In the genomic region with DNA sequence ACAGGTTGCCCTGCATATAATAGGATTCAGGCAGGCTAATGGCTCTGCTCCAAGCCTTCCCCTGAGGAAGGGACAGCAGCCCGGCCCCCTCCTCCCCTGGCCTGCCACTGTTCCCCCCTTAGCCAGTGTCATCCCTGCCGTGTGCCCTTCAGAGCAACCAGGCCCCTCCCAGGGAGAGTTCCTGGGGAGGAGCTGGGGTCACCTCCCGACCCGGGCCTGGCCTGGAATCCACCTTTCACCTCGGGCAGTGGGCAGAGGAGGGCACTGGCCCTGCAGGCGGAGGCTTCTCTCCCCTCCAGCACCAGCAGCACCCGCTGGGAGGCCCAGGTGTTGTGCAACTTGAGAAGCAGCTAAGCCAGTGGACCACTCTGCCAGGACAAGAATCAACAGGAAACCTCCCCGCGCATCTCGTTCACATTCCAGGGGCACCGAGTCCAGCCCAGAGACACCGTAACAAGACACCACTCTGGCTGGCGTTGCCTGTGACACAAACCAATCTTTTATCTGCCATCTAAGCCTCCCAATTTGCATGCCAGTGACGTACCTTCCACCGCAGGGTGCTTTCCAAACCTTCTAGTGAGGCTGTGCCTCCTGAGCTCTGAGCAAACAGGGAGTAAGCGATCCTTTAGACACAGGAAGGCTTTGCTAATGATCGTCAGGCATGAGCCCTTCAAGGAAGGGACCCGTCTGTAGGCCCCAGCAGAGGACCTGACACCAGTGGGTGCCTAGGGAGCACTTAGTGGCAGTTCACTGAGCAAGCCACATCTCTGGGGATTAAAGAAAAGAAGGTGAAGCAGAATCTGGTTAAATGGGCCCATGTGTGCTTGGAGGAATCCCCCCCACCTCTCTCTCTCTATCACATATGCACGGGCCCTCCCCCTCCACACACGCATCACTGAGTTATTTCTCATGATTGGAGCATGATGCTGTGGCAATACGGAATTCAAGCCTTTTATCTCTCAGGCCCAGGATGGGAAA, we compare ENCODE assay signal across 9 cellular contexts.
A peak's percentile ranks its signal among the peaks of the same experiment; 100 is the strongest.
DNase-seq lines count a peak whose midpoint lies in the region; ATAC-seq and TF ChIP-seq lines count a peak whose summit lies in the region.
"Had no signal": no experiment of that assay in that cellular context is flagged by ENCODE, and none has a peak within 500 bp of the region (broad histone marks: within the 10 kb centered on the region; RNA-seq: fewer than 3 reads in every experiment).

No MANE protein-coding gene starts in this region.

- peak overlapping the region; percentile 54 for H3K4me3 Mint-ChIP-seq in nephron progenitor cell
- H3K4me3 Mint-ChIP-seq: activated naive CD4-positive, alpha-beta T cell treated with anti-CD3 and anti-CD28 coated beads, Interleukin-2, amount 50 U/mL, for 24 hours had no signal

- H3K27ac ChIP-seq in SK-N-MC (peak overlapping the region; percentile 56), vagina (peak overlapping the region; percentile 56)

- DNase-seq in ELF-1 (ENCODE audit: low read depth, low spot score) (peak; percentile 97), SK-N-MC (ENCODE audit: low read depth, low spot score) (no peak), choroid plexus epithelial cell (ENCODE audit: low read depth) (peak; percentile 96), nephron progenitor cell (peak; percentile 80), vagina (ENCODE audit: extremely low spot score in 2 of 2) (peak in 1 of 2 donors; percentile 94), COLO829 (ENCODE audit: low spot score) (no peak)

- H3K27ac Mint-ChIP-seq in nephron progenitor cell = peak overlapping the region; percentile 85
- H3K27ac Mint-ChIP-seq: activated naive CD4-positive, alpha-beta T cell treated with anti-CD3 and anti-CD28 coated beads, Interleukin-2, amount 50 U/mL, for 24 hours had no signal

- TF ChIP-seq POLR2A in vagina (IDR thresholded peaks at IDR 0.05) = no peak

- intact Hi-C loops in vagina (cut with DNase I) = no loop called here

- peaks cover 85% of the 10 kb centered on the region for H3K4me1 Mint-ChIP-seq in nephron progenitor cell
- H3K4me1 Mint-ChIP-seq: activated naive CD4-positive, alpha-beta T cell treated with anti-CD3 and anti-CD28 coated beads, Interleukin-2, amount 50 U/mL, for 24 hours had no signal

- H3K36me3 ChIP-seq in SK-N-MC (ENCODE audit: insufficient read depth, low read length) (no peaks in the 10 kb centered on the region), vagina (no peaks in the 10 kb centered on the region)

- H3K9me3 ChIP-seq in SK-N-MC (ENCODE audit: low read depth, low read length) (no peaks in the 10 kb centered on the region), vagina (no peaks in the 10 kb centered on the region)

- H3K9me3 Mint-ChIP-seq in nephron progenitor cell = peaks cover 8% of the 10 kb centered on the region
- H3K9me3 Mint-ChIP-seq: activated naive CD4-positive, alpha-beta T cell treated with anti-CD3 and anti-CD28 coated beads, Interleukin-2, amount 50 U/mL, for 24 hours had no signal

- ATAC-seq in GM21717 (IDR thresholded peaks at IDR 0.05; ENCODE audit: unreplicated experiment) = peak; percentile 83

- peaks cover 18% of the 10 kb centered on the region for H3K27me3 Mint-ChIP-seq in nephron progenitor cell (ENCODE audit: low read depth, poor library complexity)
- H3K27me3 Mint-ChIP-seq: activated naive CD4-positive, alpha-beta T cell treated with anti-CD3 and anti-CD28 coated beads, Interleukin-2, amount 50 U/mL, for 24 hours had no signal

- TF ChIP-seq CTCF in choroid plexus epithelial cell (conservative IDR thresholded peaks at IDR 0.05; ENCODE audit: low read depth, low read length) (no peak), nephron progenitor cell (IDR thresholded peaks at IDR 0.05) (no peak), vagina (IDR thresholded peaks at IDR 0.05) (no peak)

- H3K36me3 Mint-ChIP-seq in nephron progenitor cell (ENCODE audit: low read depth) = peaks cover 5% of the 10 kb centered on the region

- no peak overlapping the region for H3K9ac ChIP-seq in SK-N-MC (ENCODE audit: insufficient read length)

- H3K27me3 ChIP-seq in vagina = no peaks in the 10 kb centered on the region

- peaks cover 65% of the 10 kb centered on the region for H3K4me1 ChIP-seq in vagina

- TF ChIP-seq EP300 in Ishikawa (IDR thresholded peaks at IDR 0.05; ENCODE audit: borderline replicate concordance) = peak; percentile 94

- peak overlapping the region; percentile 9; the same call in 1 of the 2 replicates for H3K4me3 ChIP-seq in SK-N-MC
- no peak overlapping the region for H3K4me3 ChIP-seq in choroid plexus epithelial cell (ENCODE audit: low read depth, low read length)
- H3K4me3 ChIP-seq in vagina = no peak overlapping the region

- TF ChIP-seq RAD21 in Ishikawa (IDR thresholded peaks at IDR 0.05; ENCODE audit: low read depth) = no peak

TF ChIP-seq in Ishikawa, 13 proteins besides CTCF, POLR2A, EP300 and RAD21:
- peak; percentile 65 for TF ChIP-seq ZBTB7A (IDR thresholded peaks at IDR 0.05; ENCODE audit: low read depth)
- TF ChIP-seq, protein P1, sequence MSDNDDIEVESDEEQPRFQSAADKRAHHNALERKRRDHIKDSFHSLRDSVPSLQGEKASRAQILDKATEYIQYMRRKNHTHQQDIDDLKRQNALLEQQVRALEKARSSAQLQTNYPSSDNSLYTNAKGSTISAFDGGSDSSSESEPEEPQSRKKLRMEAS (IDR thresholded peaks at IDR 0.05) = peak; percentile 70
- peak; percentile 98 for TF ChIP-seq TCF12 (IDR thresholded peaks at IDR 0.05; ENCODE audit: low read depth)
- peak; percentile 99 for TF ChIP-seq CEBPB (IDR thresholded peaks at IDR 0.05)
- peak; percentile 68 for TF ChIP-seq CREB1 (IDR thresholded peaks at IDR 0.05; ENCODE audit: low read depth)
- TF ChIP-seq EGR1 (IDR thresholded peaks at IDR 0.05) = no peak
- TF ChIP-seq YY1 (IDR thresholded peaks at IDR 0.05; ENCODE audit: low read depth) = peak; percentile 59
- TF ChIP-seq, protein P2, sequence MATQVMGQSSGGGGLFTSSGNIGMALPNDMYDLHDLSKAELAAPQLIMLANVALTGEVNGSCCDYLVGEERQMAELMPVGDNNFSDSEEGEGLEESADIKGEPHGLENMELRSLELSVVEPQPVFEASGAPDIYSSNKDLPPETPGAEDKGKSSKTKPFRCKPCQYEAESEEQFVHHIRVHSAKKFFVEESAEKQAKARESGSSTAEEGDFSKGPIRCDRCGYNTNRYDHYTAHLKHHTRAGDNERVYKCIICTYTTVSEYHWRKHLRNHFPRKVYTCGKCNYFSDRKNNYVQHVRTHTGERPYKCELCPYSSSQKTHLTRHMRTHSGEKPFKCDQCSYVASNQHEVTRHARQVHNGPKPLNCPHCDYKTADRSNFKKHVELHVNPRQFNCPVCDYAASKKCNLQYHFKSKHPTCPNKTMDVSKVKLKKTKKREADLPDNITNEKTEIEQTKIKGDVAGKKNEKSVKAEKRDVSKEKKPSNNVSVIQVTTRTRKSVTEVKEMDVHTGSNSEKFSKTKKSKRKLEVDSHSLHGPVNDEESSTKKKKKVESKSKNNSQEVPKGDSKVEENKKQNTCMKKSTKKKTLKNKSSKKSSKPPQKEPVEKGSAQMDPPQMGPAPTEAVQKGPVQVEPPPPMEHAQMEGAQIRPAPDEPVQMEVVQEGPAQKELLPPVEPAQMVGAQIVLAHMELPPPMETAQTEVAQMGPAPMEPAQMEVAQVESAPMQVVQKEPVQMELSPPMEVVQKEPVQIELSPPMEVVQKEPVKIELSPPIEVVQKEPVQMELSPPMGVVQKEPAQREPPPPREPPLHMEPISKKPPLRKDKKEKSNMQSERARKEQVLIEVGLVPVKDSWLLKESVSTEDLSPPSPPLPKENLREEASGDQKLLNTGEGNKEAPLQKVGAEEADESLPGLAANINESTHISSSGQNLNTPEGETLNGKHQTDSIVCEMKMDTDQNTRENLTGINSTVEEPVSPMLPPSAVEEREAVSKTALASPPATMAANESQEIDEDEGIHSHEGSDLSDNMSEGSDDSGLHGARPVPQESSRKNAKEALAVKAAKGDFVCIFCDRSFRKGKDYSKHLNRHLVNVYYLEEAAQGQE (IDR thresholded peaks at IDR 0.05; ENCODE audit: low read depth) = no peak
- TF ChIP-seq FOXM1 (IDR thresholded peaks at IDR 0.05; ENCODE audit: borderline replicate concordance, low read depth) = peak; percentile 79
- TF ChIP-seq TAF1 (IDR thresholded peaks at IDR 0.05; ENCODE audit: low read depth) = no peak; the same call in 1 of the 2 replicates
- peak; percentile 88 for TF ChIP-seq NFIC (IDR thresholded peaks at IDR 0.05)
- TF ChIP-seq TEAD4 (IDR thresholded peaks at IDR 0.05) = peak; percentile 99
- TF ChIP-seq, protein P3, sequence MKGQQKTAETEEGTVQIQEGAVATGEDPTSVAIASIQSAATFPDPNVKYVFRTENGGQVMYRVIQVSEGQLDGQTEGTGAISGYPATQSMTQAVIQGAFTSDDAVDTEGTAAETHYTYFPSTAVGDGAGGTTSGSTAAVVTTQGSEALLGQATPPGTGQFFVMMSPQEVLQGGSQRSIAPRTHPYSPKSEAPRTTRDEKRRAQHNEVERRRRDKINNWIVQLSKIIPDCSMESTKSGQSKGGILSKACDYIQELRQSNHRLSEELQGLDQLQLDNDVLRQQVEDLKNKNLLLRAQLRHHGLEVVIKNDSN (IDR thresholded peaks at IDR 0.05) = peak; percentile 44; the same call in 1 of the 2 replicates

Comparison
In these comparisons a context has a peak if more than half of its experiments do, and no peak if none do; other contexts are left out.
1. DNase-seq: peak in ELF-1 (single experiment), choroid plexus epithelial cell (single experiment) and nephron progenitor cell (single experiment); none in SK-N-MC (single experiment) and COLO829 (single experiment).